1 cellular context compared by ENCODE assay signal in the genomic region with DNA sequence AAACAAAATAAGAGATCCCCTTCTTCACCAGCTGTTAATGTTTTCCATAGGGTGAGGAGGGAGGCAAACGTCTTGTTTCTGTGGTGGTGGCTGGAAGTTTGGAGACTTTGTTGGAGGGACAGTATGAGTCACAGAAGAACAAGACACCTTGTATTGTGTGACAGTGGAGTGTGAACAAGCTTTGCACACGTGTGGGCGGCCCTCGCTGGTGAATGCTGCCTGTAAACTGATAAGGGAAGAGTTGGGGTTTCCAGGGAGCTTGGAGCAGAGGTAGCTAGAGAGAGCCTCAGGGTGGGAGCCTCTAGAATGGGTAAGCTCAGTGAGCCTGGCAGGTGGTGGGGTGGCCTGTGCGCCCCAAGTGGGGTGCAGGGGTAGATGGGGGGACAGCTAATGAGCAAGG.
A peak's percentile ranks its signal among the peaks of the same experiment; 100 is the strongest.
TF ChIP-seq lines count a peak whose summit lies in the region.

No MANE protein-coding gene starts in this region.

TF ChIP-seq in K562, 482 proteins besides CTCF, POLR2A, EP300 and RAD21 (continued from another document and continues in another):
- TF ChIP-seq HOXB6 (CRISPR knock-in tag; IDR thresholded peaks at IDR 0.05; ENCODE audit: borderline replicate concordance) (no peak), NCOA4 (IDR thresholded peaks at IDR 0.05; ENCODE audit: partially characterized antibody) (no peak), PHF21A (IDR thresholded peaks at IDR 0.05; ENCODE audit: borderline replicate concordance, low read depth) (no peak), POU5F1 (IDR thresholded peaks at IDR 0.05; ENCODE audit: borderline replicate concordance, low read depth, low read length, partially characterized antibody) (no peak), NEUROD1 (IDR thresholded peaks at IDR 0.05; ENCODE audit: borderline replicate concordance, low read depth, low read length, partially characterized antibody) (peak; percentile 65), MED1 (CRISPR knock-in tag; IDR thresholded peaks at IDR 0.05; ENCODE audit: borderline replicate concordance) (no peak), ARID1B (IDR thresholded peaks at IDR 0.05) (peak; percentile 89), LEF1 (IDR thresholded peaks at IDR 0.05) (peak; percentile 54; the same call in 1 of the 2 replicates), HNRNPLL (IDR thresholded peaks at IDR 0.05; ENCODE audit: low read depth, low read length, poor library complexity, severe bottlenecking) (no peak), ZNF431 (CRISPR knock-in tag; IDR thresholded peaks at IDR 0.05) (no peak), EHMT2 (IDR thresholded peaks at IDR 0.05) (peak; percentile 62), MEF2D (tag; conservative IDR thresholded peaks at IDR 0.05; ENCODE audit: low read depth) (0 out of 2 replicates have a peak, but pooled peaks have one; percentile 38), MECOM (CRISPR knock-in tag; IDR thresholded peaks at IDR 0.05) (peak; percentile 65; the same call in 1 of the 2 replicates), SMAD4 (CRISPR knock-in tag; conservative IDR thresholded peaks at IDR 0.05) (peak; percentile 46; the same call in 1 of the 2 replicates), CREB1 (IDR thresholded peaks at IDR 0.05) (no peak), CREB1 (CRISPR knock-in tag; IDR thresholded peaks at IDR 0.05) (no peak), STAT5A (IDR thresholded peaks at IDR 0.05; ENCODE audit: borderline replicate concordance, low read length) (0 out of 2 replicates have a peak, but pooled peaks have one; percentile 29), ZNF408 (CRISPR knock-in tag; IDR thresholded peaks at IDR 0.05; ENCODE audit: low read depth) (no peak), MYC (IDR thresholded peaks at IDR 0.05; ENCODE audit: low read depth, low read length) (0 out of 2 replicates have a peak, but pooled peaks have one; percentile 36), MYC (CRISPR knock-in tag; IDR thresholded peaks at IDR 0.05; ENCODE audit: borderline replicate concordance, low read depth) (no peak), JUN (IDR thresholded peaks at IDR 0.05; ENCODE audit: borderline replicate concordance, low read depth, low read length) (peak; percentile 68; the same call in 1 of the 2 replicates), JUN (CRISPR knock-in tag; IDR thresholded peaks at IDR 0.05; ENCODE audit: borderline replicate concordance) (no peak; the same call in 1 of the 2 replicates), PML (IDR thresholded peaks at IDR 0.05; ENCODE audit: low read length) (0 out of 2 replicates have a peak, but pooled peaks have one; percentile 19), TCF3 (CRISPR knock-in tag; IDR thresholded peaks at IDR 0.05) (peak; percentile 85), NR2C2 (CRISPR knock-in tag; IDR thresholded peaks at IDR 0.05) (no peak), NR2C2 (tag; IDR thresholded peaks at IDR 0.05) (no peak), SUPT5H (IDR thresholded peaks at IDR 0.05) (no peak), SREBF2 (CRISPR knock-in tag; IDR thresholded peaks at IDR 0.05) (no peak), BHLHE40 (IDR thresholded peaks at IDR 0.05; ENCODE audit: low read length) (peak; percentile 73; the same call in 1 of the 2 replicates), CBFA2T2 (conservative IDR thresholded peaks at IDR 0.05) (peak; percentile 63), SOX6 (IDR thresholded peaks at IDR 0.05) (peak; percentile 92), TCF7 (IDR thresholded peaks at IDR 0.05; ENCODE audit: borderline replicate concordance) (no peak), RCOR1 (IDR thresholded peaks at IDR 0.05; ENCODE audit: borderline replicate concordance in 1 of 2, low read depth in 2 of 2, low read length in 2 of 2) (peak in 1 of 2 experiments; percentile 66; a peak in 1 of 4 replicates), NBN (IDR thresholded peaks at IDR 0.05; ENCODE audit: low read depth) (0 out of 2 replicates have a peak, but pooled peaks have one; percentile 56), SP2 (IDR thresholded peaks at IDR 0.05; ENCODE audit: extremely low read depth, low read depth, low read length, poor library complexity, severe bottlenecking) (no peak)
- TF ChIP-seq, protein P1, sequence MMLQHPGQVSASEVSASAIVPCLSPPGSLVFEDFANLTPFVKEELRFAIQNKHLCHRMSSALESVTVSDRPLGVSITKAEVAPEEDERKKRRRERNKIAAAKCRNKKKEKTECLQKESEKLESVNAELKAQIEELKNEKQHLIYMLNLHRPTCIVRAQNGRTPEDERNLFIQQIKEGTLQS (IDR thresholded peaks at IDR 0.05): peak; percentile 73
- TF ChIP-seq, protein P1 (CRISPR knock-in tag; conservative IDR thresholded peaks at IDR 0.05): no peak
- TF ChIP-seq, protein P2, sequence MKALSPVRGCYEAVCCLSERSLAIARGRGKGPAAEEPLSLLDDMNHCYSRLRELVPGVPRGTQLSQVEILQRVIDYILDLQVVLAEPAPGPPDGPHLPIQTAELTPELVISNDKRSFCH (CRISPR knock-in tag; IDR thresholded peaks at IDR 0.05): no peak
- TF ChIP-seq, protein P2 (tag; IDR thresholded peaks at IDR 0.05): 0 out of 2 replicates have a peak, but pooled peaks have one; percentile 11
- TF ChIP-seq, protein P3, sequence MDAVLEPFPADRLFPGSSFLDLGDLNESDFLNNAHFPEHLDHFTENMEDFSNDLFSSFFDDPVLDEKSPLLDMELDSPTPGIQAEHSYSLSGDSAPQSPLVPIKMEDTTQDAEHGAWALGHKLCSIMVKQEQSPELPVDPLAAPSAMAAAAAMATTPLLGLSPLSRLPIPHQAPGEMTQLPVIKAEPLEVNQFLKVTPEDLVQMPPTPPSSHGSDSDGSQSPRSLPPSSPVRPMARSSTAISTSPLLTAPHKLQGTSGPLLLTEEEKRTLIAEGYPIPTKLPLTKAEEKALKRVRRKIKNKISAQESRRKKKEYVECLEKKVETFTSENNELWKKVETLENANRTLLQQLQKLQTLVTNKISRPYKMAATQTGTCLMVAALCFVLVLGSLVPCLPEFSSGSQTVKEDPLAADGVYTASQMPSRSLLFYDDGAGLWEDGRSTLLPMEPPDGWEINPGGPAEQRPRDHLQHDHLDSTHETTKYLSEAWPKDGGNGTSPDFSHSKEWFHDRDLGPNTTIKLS (IDR thresholded peaks at IDR 0.05; ENCODE audit: borderline replicate concordance, low read depth): 0 out of 2 replicates have a peak, but pooled peaks have one; percentile 27
- TF ChIP-seq, protein P4, sequence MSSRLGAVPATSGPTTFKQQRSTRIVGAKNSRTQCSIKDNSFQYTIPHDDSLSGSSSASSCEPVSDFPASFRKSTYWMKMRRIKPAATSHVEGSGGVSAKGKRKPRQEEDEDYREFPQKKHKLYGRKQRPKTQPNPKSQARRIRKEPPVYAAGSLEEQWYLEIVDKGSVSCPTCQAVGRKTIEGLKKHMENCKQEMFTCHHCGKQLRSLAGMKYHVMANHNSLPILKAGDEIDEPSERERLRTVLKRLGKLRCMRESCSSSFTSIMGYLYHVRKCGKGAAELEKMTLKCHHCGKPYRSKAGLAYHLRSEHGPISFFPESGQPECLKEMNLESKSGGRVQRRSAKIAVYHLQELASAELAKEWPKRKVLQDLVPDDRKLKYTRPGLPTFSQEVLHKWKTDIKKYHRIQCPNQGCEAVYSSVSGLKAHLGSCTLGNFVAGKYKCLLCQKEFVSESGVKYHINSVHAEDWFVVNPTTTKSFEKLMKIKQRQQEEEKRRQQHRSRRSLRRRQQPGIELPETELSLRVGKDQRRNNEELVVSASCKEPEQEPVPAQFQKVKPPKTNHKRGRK (tag; IDR thresholded peaks at IDR 0.05): no peak
- TF ChIP-seq, protein P5, sequence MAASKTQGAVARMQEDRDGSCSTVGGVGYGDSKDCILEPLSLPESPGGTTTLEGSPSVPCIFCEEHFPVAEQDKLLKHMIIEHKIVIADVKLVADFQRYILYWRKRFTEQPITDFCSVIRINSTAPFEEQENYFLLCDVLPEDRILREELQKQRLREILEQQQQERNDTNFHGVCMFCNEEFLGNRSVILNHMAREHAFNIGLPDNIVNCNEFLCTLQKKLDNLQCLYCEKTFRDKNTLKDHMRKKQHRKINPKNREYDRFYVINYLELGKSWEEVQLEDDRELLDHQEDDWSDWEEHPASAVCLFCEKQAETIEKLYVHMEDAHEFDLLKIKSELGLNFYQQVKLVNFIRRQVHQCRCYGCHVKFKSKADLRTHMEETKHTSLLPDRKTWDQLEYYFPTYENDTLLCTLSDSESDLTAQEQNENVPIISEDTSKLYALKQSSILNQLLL (CRISPR knock-in tag; IDR thresholded peaks at IDR 0.05; ENCODE audit: borderline replicate concordance): no peak
- TF ChIP-seq, protein P6, sequence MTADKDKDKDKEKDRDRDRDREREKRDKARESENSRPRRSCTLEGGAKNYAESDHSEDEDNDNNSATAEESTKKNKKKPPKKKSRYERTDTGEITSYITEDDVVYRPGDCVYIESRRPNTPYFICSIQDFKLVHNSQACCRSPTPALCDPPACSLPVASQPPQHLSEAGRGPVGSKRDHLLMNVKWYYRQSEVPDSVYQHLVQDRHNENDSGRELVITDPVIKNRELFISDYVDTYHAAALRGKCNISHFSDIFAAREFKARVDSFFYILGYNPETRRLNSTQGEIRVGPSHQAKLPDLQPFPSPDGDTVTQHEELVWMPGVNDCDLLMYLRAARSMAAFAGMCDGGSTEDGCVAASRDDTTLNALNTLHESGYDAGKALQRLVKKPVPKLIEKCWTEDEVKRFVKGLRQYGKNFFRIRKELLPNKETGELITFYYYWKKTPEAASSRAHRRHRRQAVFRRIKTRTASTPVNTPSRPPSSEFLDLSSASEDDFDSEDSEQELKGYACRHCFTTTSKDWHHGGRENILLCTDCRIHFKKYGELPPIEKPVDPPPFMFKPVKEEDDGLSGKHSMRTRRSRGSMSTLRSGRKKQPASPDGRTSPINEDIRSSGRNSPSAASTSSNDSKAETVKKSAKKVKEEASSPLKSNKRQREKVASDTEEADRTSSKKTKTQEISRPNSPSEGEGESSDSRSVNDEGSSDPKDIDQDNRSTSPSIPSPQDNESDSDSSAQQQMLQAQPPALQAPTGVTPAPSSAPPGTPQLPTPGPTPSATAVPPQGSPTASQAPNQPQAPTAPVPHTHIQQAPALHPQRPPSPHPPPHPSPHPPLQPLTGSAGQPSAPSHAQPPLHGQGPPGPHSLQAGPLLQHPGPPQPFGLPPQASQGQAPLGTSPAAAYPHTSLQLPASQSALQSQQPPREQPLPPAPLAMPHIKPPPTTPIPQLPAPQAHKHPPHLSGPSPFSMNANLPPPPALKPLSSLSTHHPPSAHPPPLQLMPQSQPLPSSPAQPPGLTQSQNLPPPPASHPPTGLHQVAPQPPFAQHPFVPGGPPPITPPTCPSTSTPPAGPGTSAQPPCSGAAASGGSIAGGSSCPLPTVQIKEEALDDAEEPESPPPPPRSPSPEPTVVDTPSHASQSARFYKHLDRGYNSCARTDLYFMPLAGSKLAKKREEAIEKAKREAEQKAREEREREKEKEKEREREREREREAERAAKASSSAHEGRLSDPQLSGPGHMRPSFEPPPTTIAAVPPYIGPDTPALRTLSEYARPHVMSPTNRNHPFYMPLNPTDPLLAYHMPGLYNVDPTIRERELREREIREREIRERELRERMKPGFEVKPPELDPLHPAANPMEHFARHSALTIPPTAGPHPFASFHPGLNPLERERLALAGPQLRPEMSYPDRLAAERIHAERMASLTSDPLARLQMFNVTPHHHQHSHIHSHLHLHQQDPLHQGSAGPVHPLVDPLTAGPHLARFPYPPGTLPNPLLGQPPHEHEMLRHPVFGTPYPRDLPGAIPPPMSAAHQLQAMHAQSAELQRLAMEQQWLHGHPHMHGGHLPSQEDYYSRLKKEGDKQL (CRISPR knock-in tag; IDR thresholded peaks at IDR 0.05; ENCODE audit: borderline replicate concordance): no peak
- TF ChIP-seq, protein P7, sequence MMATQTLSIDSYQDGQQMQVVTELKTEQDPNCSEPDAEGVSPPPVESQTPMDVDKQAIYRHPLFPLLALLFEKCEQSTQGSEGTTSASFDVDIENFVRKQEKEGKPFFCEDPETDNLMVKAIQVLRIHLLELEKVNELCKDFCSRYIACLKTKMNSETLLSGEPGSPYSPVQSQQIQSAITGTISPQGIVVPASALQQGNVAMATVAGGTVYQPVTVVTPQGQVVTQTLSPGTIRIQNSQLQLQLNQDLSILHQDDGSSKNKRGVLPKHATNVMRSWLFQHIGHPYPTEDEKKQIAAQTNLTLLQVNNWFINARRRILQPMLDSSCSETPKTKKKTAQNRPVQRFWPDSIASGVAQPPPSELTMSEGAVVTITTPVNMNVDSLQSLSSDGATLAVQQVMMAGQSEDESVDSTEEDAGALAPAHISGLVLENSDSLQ (IDR thresholded peaks at IDR 0.05): peak; percentile 34; the same call in 1 of the 2 replicates
- TF ChIP-seq, protein P8, sequence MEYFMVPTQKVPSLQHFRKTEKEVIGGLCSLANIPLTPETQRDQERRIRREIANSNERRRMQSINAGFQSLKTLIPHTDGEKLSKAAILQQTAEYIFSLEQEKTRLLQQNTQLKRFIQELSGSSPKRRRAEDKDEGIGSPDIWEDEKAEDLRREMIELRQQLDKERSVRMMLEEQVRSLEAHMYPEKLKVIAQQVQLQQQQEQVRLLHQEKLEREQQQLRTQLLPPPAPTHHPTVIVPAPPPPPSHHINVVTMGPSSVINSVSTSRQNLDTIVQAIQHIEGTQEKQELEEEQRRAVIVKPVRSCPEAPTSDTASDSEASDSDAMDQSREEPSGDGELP (CRISPR knock-in tag; IDR thresholded peaks at IDR 0.05; ENCODE audit: borderline replicate concordance): peak; percentile 47; the same call in 1 of the 2 replicates
- TF ChIP-seq, protein P9, sequence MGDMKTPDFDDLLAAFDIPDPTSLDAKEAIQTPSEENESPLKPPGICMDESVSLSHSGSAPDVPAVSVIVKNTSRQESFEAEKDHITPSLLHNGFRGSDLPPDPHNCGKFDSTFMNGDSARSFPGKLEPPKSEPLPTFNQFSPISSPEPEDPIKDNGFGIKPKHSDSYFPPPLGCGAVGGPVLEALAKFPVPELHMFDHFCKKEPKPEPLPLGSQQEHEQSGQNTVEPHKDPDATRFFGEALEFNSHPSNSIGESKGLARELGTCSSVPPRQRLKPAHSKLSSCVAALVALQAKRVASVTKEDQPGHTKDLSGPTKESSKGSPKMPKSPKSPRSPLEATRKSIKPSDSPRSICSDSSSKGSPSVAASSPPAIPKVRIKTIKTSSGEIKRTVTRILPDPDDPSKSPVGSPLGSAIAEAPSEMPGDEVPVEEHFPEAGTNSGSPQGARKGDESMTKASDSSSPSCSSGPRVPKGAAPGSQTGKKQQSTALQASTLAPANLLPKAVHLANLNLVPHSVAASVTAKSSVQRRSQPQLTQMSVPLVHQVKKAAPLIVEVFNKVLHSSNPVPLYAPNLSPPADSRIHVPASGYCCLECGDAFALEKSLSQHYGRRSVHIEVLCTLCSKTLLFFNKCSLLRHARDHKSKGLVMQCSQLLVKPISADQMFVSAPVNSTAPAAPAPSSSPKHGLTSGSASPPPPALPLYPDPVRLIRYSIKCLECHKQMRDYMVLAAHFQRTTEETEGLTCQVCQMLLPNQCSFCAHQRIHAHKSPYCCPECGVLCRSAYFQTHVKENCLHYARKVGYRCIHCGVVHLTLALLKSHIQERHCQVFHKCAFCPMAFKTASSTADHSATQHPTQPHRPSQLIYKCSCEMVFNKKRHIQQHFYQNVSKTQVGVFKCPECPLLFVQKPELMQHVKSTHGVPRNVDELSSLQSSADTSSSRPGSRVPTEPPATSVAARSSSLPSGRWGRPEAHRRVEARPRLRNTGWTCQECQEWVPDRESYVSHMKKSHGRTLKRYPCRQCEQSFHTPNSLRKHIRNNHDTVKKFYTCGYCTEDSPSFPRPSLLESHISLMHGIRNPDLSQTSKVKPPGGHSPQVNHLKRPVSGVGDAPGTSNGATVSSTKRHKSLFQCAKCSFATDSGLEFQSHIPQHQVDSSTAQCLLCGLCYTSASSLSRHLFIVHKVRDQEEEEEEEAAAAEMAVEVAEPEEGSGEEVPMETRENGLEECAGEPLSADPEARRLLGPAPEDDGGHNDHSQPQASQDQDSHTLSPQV (IDR thresholded peaks at IDR 0.05): peak; percentile 96
